Comparison of ENCODE assay signal across 1 cellular context in genomic region chr3:58657571-58658141, GRCh38.
TF ChIP-seq lines count a peak whose summit lies in the region.

No MANE protein-coding gene starts in this region.

TF ChIP-seq in IMR-90, 13 proteins besides CTCF, POLR2A, EP300 and RAD21:
- no peak for TF ChIP-seq MAFK (IDR thresholded peaks at IDR 0.05; ENCODE audit: low read depth, low read length)
- no peak for TF ChIP-seq ELK1 (IDR thresholded peaks at IDR 0.05; ENCODE audit: borderline replicate concordance, low read depth, low read length)
- TF ChIP-seq NFE2L2 (IDR thresholded peaks at IDR 0.05; ENCODE audit: low read depth, low read length), result no peak
- no peak for TF ChIP-seq FOS (IDR thresholded peaks at IDR 0.05; ENCODE audit: low read depth, low read length)
- TF ChIP-seq RFX5 (IDR thresholded peaks at IDR 0.05; ENCODE audit: low read depth, low read length), result no peak
